In genomic region chr11:87281496-87281895, GRCh38 we compare ENCODE assay signal across 11 cellular contexts.
DNase-seq lines count a peak whose midpoint lies in the region; ATAC-seq and TF ChIP-seq lines count a peak whose summit lies in the region.
"Had no signal": no experiment of that assay in that cellular context is flagged by ENCODE, and none has a peak within 500 bp of the region (broad histone marks: within the 10 kb centered on the region; RNA-seq: fewer than 3 reads in every experiment).

No MANE protein-coding gene starts in this region.

- TF ChIP-seq CTCF in psoas muscle (IDR thresholded peaks at IDR 0.05), result peak; percentile 31

- peak; percentile 60 to 90 (median 76) for ATAC-seq in psoas muscle
- no peak for ATAC-seq in GM19324 (IDR thresholded peaks at IDR 0.05; ENCODE audit: low FRiP score, unreplicated experiment)
- ATAC-seq in GM19455 (IDR thresholded peaks at IDR 0.05; ENCODE audit: unreplicated experiment), result no peak

- POLR2A ChIA-PET in HEK293T (lab: Yijun Ruan, JAX), result no interaction called here
- POLR2A ChIA-PET in activated CD4-positive, alpha-beta memory T cell treated with anti-CD3 and anti-CD28 coated beads, Interleukin-2, amount 10 ng/mL, durations not matched to agents 7 days and 5 days (lab: Charles Lee), result no interaction called here

- H3K27ac ChIP-seq in SK-N-MC (peak overlapping the region; percentile 82), psoas muscle (no peak overlapping the region)
- H3K27ac ChIP-seq: SJSA1 had no signal

- intact Hi-C loops in psoas muscle (cut with DNase I), result loop anchor here in 1 of 2 donors (2.0 kb wide), 1 partner anchor 341 kb away; no protein-coding TSS in a partner anchor

- 19 to 31% (median 29%) methylated on average over 3 of the region's 3 CpGs for WGBS in psoas muscle, 3 donors

- H3K27me3 Mint-ChIP-seq in activated CD4-positive, alpha-beta memory T cell treated with anti-CD3 and anti-CD28 coated beads, Interleukin-2, amount 10 ng/mL, durations not matched to agents 7 days and 5 days, result no peaks in the 10 kb centered on the region

- no peak overlapping the region for H3K4me3 Mint-ChIP-seq in activated CD4-positive, alpha-beta memory T cell treated with anti-CD3 and anti-CD28 coated beads, Interleukin-2, amount 10 ng/mL, durations not matched to agents 7 days and 5 days

- H3K27ac Mint-ChIP-seq in activated CD4-positive, alpha-beta memory T cell treated with anti-CD3 and anti-CD28 coated beads, Interleukin-2, amount 10 ng/mL, durations not matched to agents 7 days and 5 days, result no peak overlapping the region

- no peak overlapping the region for H3K9ac ChIP-seq in SK-N-MC (ENCODE audit: insufficient read length)

- CTCF ChIA-PET in HEK293T (lab: Yijun Ruan, JAX), result interaction anchor here (1.4 kb wide), 1 partner anchor 343 kb away, joined by 3 read pairs; no protein-coding TSS in a partner anchor
- CTCF ChIA-PET in activated CD4-positive, alpha-beta memory T cell treated with anti-CD3 and anti-CD28 coated beads, Interleukin-2, amount 10 ng/mL, durations not matched to agents 7 days and 5 days (lab: Charles Lee), result no interaction called here

- H3K36me3 Mint-ChIP-seq in activated CD4-positive, alpha-beta memory T cell treated with anti-CD3 and anti-CD28 coated beads, Interleukin-2, amount 10 ng/mL, durations not matched to agents 7 days and 5 days (ENCODE audit: low read depth), result peaks cover 3% of the 10 kb centered on the region

- DNase-seq in HEK293T (ENCODE audit: extremely low spot score) (no peak), SK-N-MC (ENCODE audit: low read depth, low spot score) (no peak), fibroblast of the conjunctiva (ENCODE audit: low read depth) (peak; percentile 68), psoas muscle (no peak), DMS79 treated with DMSO at 0.1 percent for 48 hours (lab: John Stamatoyannopoulos, UW) (no peak)
- DNase-seq in activated CD4-positive, alpha-beta memory T cell treated with anti-CD3 and anti-CD28 coated beads, Interleukin-2, amount 10 ng/mL, durations not matched to agents 7 days and 5 days, result no peak
- DNase-seq: activated naive CD4-positive, alpha-beta T cell; stimulated activated CD4-positive, alpha-beta T cell treated with anti-CD3 and anti-CD28 coated beads, Interleukin-2, amount 100 ng/mL, for 24 hours had no signal

- no peaks in the 10 kb centered on the region for H3K9me3 ChIP-seq in SK-N-MC (ENCODE audit: low read depth, low read length)
- H3K9me3 ChIP-seq in psoas muscle, result no peaks in the 10 kb centered on the region
- H3K9me3 ChIP-seq: SJSA1 had no signal

- H3K27me3 ChIP-seq in psoas muscle (ENCODE audit: insufficient read depth in 3 of 3, low read length in 2 of 3), result no peaks in the 10 kb centered on the region
- H3K27me3 ChIP-seq: SJSA1 had no signal

- H3K4me3 ChIP-seq in SK-N-MC, result no peak overlapping the region
- H3K4me3 ChIP-seq in psoas muscle, result no peak overlapping the region
- H3K4me3 ChIP-seq: SJSA1 had no signal

- H3K36me3 ChIP-seq in SK-N-MC (ENCODE audit: insufficient read depth, low read length), result no peaks in the 10 kb centered on the region; the same call in 1 of the 2 replicates
- no peaks in the 10 kb centered on the region for H3K36me3 ChIP-seq in psoas muscle (ENCODE audit: insufficient read depth in 1 of 2, low read depth in 1 of 2)
- H3K36me3 ChIP-seq: SJSA1 had no signal

- H3K4me1 ChIP-seq in psoas muscle, result peaks cover 16% of the 10 kb centered on the region
- H3K4me1 ChIP-seq: SJSA1 had no signal

- H3K4me1 Mint-ChIP-seq in activated CD4-positive, alpha-beta memory T cell treated with anti-CD3 and anti-CD28 coated beads, Interleukin-2, amount 10 ng/mL, durations not matched to agents 7 days and 5 days, result no peaks in the 10 kb centered on the region

- H3K9me3 Mint-ChIP-seq in activated CD4-positive, alpha-beta memory T cell treated with anti-CD3 and anti-CD28 coated beads, Interleukin-2, amount 10 ng/mL, durations not matched to agents 7 days and 5 days, result no peaks in the 10 kb centered on the region

TF ChIP-seq in HEK293T, 16 proteins besides CTCF, POLR2A, EP300 and RAD21:
- TF ChIP-seq ZNF384 (IDR thresholded peaks at IDR 0.05) (no peak), PKNOX1 (IDR thresholded peaks at IDR 0.05) (0 out of 2 replicates have a peak, but pooled peaks have one; percentile 10)

Comparison
In these comparisons a context has a peak if more than half of its experiments do, and no peak if none do; other contexts are left out.
1. ATAC-seq: peak in psoas muscle (4 of 4); none in GM19324 (single experiment) and GM19455 (single experiment).